ENCODE assay signal across 10 cellular contexts in the genomic region with DNA sequence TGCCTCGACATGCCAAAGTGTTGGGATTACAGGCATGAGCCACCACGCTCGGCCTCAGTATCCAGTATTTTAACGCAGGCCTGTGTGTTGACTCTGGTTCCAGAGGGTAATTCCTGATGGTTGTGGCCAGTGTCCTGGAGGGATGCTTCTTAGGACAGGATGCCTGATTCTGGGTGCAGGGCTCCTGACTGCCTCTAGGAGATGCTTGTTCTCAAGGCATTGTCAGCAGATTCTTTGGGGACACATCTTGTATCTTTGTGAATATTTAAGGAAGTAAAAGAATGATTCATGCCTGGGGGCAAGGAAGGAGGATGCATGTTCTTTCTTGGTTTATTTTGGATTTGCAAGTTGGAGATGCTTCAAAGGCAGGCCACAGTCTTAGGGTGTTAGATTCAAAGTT. TPM values are rescaled to one million over a fixed set of nuclear protein-coding genes. Genes with fewer than 3 reads are reported as not detected.
DNase-seq lines count a peak whose midpoint lies in the region; ATAC-seq, FAIRE-seq and TF ChIP-seq lines count a peak whose summit lies in the region.
"Had no signal": no experiment of that assay in that cellular context is flagged by ENCODE, and none has a peak within 500 bp of the region (broad histone marks: within the 10 kb centered on the region; RNA-seq: fewer than 3 reads in every experiment).

No MANE protein-coding gene starts in this region.

- intact Hi-C loops in IMR-90 (cut with micrococcal nuclease): no loop called here
- intact Hi-C loops in naive thymus-derived CD4-positive, alpha-beta T cell (cut with micrococcal nuclease): loop anchor here in 1 of 2 donors (5.0 kb wide), 2 partner anchors 132 to 988 kb away; partner anchors contain the start of genes DAGLB and MIOS

- H3K23ac ChIP-seq in IMR-90 (ENCODE audit: low read depth, low read length): no peak overlapping the region

- DNase-seq in DMS53 (lab: John Stamatoyannopoulos, UW) (peak; percentile 22), DMS53 treated with DMSO at 0.1 percent for 48 hours (lab: John Stamatoyannopoulos, UW; ENCODE audit: unreplicated experiment) (no peak), IMR-90 (peak; percentile 42), frontal cortex (ENCODE audit: low spot score in 2 of 2) (no peak), H4 (ENCODE audit: low spot score) (no peak)
- no peak for DNase-seq in activated naive CD8-positive, alpha-beta T cell treated with anti-CD3 and anti-CD28 coated beads, Interleukin-2, amount 10 ng/mL, durations not matched to agents 7 days and 5 days
- no peak for DNase-seq in naive thymus-derived CD4-positive, alpha-beta T cell
- DNase-seq: 8988T, spleen had no signal

- no peaks in the 10 kb centered on the region for H3K9me3 Mint-ChIP-seq in activated naive CD8-positive, alpha-beta T cell treated with anti-CD3 and anti-CD28 coated beads, Interleukin-2, amount 10 ng/mL, durations not matched to agents 7 days and 5 days
- H3K9me3 Mint-ChIP-seq in naive thymus-derived CD4-positive, alpha-beta T cell: no peaks in the 10 kb centered on the region

- no peak overlapping the region for H2BK15ac ChIP-seq in IMR-90 (ENCODE audit: low read depth, low read length)

- CTCF ChIA-PET in IMR-90 (lab: Yijun Ruan, JAX): no interaction called here
- CTCF ChIA-PET in naive thymus-derived CD4-positive, alpha-beta T cell (lab: Charles Lee): no interaction called here

- peak overlapping the region; percentile 88 for H3K4me3 Mint-ChIP-seq in activated naive CD8-positive, alpha-beta T cell treated with anti-CD3 and anti-CD28 coated beads, Interleukin-2, amount 10 ng/mL, durations not matched to agents 7 days and 5 days
- H3K4me3 Mint-ChIP-seq in naive thymus-derived CD4-positive, alpha-beta T cell: peak overlapping the region in 7 of 10 donors; percentile 12 to 91 (median 45)

- H3K27me3 ChIP-seq in IMR-90 (ENCODE audit: control insufficient read depth, insufficient read depth, low read length): no peaks in the 10 kb centered on the region
- H3K27me3 ChIP-seq in naive thymus-derived CD4-positive, alpha-beta T cell (ENCODE audit: control insufficient read depth in 2 of 2, insufficient read depth in 2 of 2, low read length in 2 of 2): no peaks in the 10 kb centered on the region
- H3K27me3 ChIP-seq: spleen had no signal

- no peak overlapping the region for H3K27ac ChIP-seq in IMR-90 (ENCODE audit: insufficient read depth, low read length)
- no peak overlapping the region for H3K27ac ChIP-seq in naive thymus-derived CD4-positive, alpha-beta T cell (ENCODE audit: low read depth, low read length)
- H3K27ac ChIP-seq: spleen had no signal

- H2AFZ ChIP-seq in IMR-90 (replicated peaks; ENCODE audit: low read length, poor library complexity): no peak overlapping the region

- ATAC-seq in IMR-90 (ENCODE audit: low read depth) (no peak), HG02884 (IDR thresholded peaks at IDR 0.05; ENCODE audit: unreplicated experiment) (no peak)
- ATAC-seq in activated naive CD8-positive, alpha-beta T cell treated with anti-CD3 and anti-CD28 coated beads, Interleukin-2, amount 10 ng/mL, durations not matched to agents 7 days and 5 days (ENCODE audit: low read depth): no peak
- no peak for ATAC-seq in naive thymus-derived CD4-positive, alpha-beta T cell

- POLR2A ChIA-PET in IMR-90 (lab: Charles Lee; ENCODE audit: unreplicated experiment): no interaction called here
- POLR2A ChIA-PET in activated naive CD8-positive, alpha-beta T cell treated with anti-CD3 and anti-CD28 coated beads, Interleukin-2, amount 10 ng/mL, durations not matched to agents 7 days and 5 days (lab: Charles Lee): no interaction called here
- POLR2A ChIA-PET in naive thymus-derived CD4-positive, alpha-beta T cell (lab: Charles Lee): interaction anchor here (1.5 kb wide), 1 partner anchor 10 kb away, joined by 4 read pairs; the partner anchor contains the start of gene INTS15

- H2BK5ac ChIP-seq in IMR-90 (ENCODE audit: low read depth, low read length, poor library complexity, severe bottlenecking): no peak overlapping the region

- H3K14ac ChIP-seq in IMR-90 (replicated peaks; ENCODE audit: low read depth, low read length): no peak overlapping the region

- no peak for TF ChIP-seq POLR2A in IMR-90 (IDR thresholded peaks at IDR 0.05; ENCODE audit: low read depth, low read length)

- no peak overlapping the region for H2AK9ac ChIP-seq in IMR-90 (replicated peaks; ENCODE audit: low read depth, low read length, poor library complexity)

- peaks cover 27% of the 10 kb centered on the region for H3K4me1 Mint-ChIP-seq in activated naive CD8-positive, alpha-beta T cell treated with anti-CD3 and anti-CD28 coated beads, Interleukin-2, amount 10 ng/mL, durations not matched to agents 7 days and 5 days
- peaks cover 0 to 29% (median 16%) of the 10 kb centered on the region in 7 donors for H3K4me1 Mint-ChIP-seq in naive thymus-derived CD4-positive, alpha-beta T cell

- no peak overlapping the region for H3K18ac ChIP-seq in IMR-90 (ENCODE audit: low read depth, low read length)

- WGBS in IMR-90 (ENCODE audit: extremely low coverage in 2 of 2, insufficient read length in 1 of 2), 2 experiments: 90% methylated on average over 2 of the region's 4 CpGs; no CpG with 5 or more reads in 1 of the 2 experiments

- peak; percentile 24; the same call in 1 of the 2 replicates for TF ChIP-seq CTCF in IMR-90 (conservative IDR thresholded peaks at IDR 0.05; ENCODE audit: low read depth, low read length)

- no peak overlapping the region for H3K4ac ChIP-seq in IMR-90 (ENCODE audit: low read depth, low read length)

- peaks cover 27% of the 10 kb centered on the region for H3K36me3 Mint-ChIP-seq in activated naive CD8-positive, alpha-beta T cell treated with anti-CD3 and anti-CD28 coated beads, Interleukin-2, amount 10 ng/mL, durations not matched to agents 7 days and 5 days
- peaks cover 0 to 31% (median 10%) of the 10 kb centered on the region in 5 donors for H3K36me3 Mint-ChIP-seq in naive thymus-derived CD4-positive, alpha-beta T cell

- peaks cover 4% of the 10 kb centered on the region for H3K9me1 ChIP-seq in IMR-90 (ENCODE audit: insufficient read depth, low read length)

- in situ Hi-C loops in IMR-90 (cut with MboI; ENCODE audit: low sequenced_read_pairs): no loop called here

- H4K5ac ChIP-seq in IMR-90 (ENCODE audit: low read depth, low read length): no peak overlapping the region

- peaks cover 25% of the 10 kb centered on the region for H3K36me3 ChIP-seq in IMR-90 (ENCODE audit: control insufficient read depth, insufficient read depth, low read length)
- peaks cover 0 to 39% (median 11%) of the 10 kb centered on the region in 3 experiments for H3K36me3 ChIP-seq in naive thymus-derived CD4-positive, alpha-beta T cell (ENCODE audit: control insufficient read depth in 2 of 3, insufficient read depth in 3 of 3, low read length in 3 of 3)

- dilution Hi-C loops in IMR-90 (cut with HindIII; ENCODE audit: low sequenced_read_pairs, unreplicated experiment): no loop called here

- BruUV-seq in IMR-90 (replicated peaks; lab: Mats Ljungman, UMichigan): no TSS peak

- no peak for TF ChIP-seq RAD21 in IMR-90 (IDR thresholded peaks at IDR 0.05; ENCODE audit: low read length)

- no peak overlapping the region for H2BK20ac ChIP-seq in IMR-90 (ENCODE audit: low read depth, low read length)

- H3K4me1 ChIP-seq in IMR-90 (ENCODE audit: control insufficient read depth, insufficient read depth, low read length): peaks cover 6% of the 10 kb centered on the region
- H3K4me1 ChIP-seq in naive thymus-derived CD4-positive, alpha-beta T cell (ENCODE audit: control insufficient read depth in 2 of 2, insufficient read depth in 2 of 2, low read length in 2 of 2): no peaks in the 10 kb centered on the region

- H3K27me3 Mint-ChIP-seq in activated naive CD8-positive, alpha-beta T cell treated with anti-CD3 and anti-CD28 coated beads, Interleukin-2, amount 10 ng/mL, durations not matched to agents 7 days and 5 days: no peaks in the 10 kb centered on the region
- H3K27me3 Mint-ChIP-seq in naive thymus-derived CD4-positive, alpha-beta T cell: no peaks in the 10 kb centered on the region

- H4K91ac ChIP-seq in IMR-90 (ENCODE audit: insufficient read depth, low read depth, low read length): no peak overlapping the region

- H3K9me3 ChIP-seq in IMR-90 (ENCODE audit: control insufficient read depth, insufficient read depth, low read length): no peaks in the 10 kb centered on the region
- H3K9me3 ChIP-seq in naive thymus-derived CD4-positive, alpha-beta T cell (ENCODE audit: control insufficient read depth in 2 of 3, low read length in 3 of 3): no peaks in the 10 kb centered on the region
- H3K9me3 ChIP-seq: spleen had no signal

- no peak overlapping the region for H3K56ac ChIP-seq in IMR-90 (ENCODE audit: extremely low read depth, insufficient read depth, low read length)

- no peak overlapping the region; the same call in 1 of the 2 replicates for H2AK5ac ChIP-seq in IMR-90 (ENCODE audit: low read depth, low read length)

- no peak overlapping the region for H4K8ac ChIP-seq in IMR-90 (ENCODE audit: low read depth in 2 of 2, low read length in 2 of 2)

- H3K27ac Mint-ChIP-seq in activated naive CD8-positive, alpha-beta T cell treated with anti-CD3 and anti-CD28 coated beads, Interleukin-2, amount 10 ng/mL, durations not matched to agents 7 days and 5 days: peak overlapping the region; percentile 12
- H3K27ac Mint-ChIP-seq in naive thymus-derived CD4-positive, alpha-beta T cell: peak overlapping the region in 6 of 9 donors; percentile 32 to 93 (median 74)

- H3K79me1 ChIP-seq in IMR-90 (ENCODE audit: low read depth in 1 of 2, low read length in 2 of 2): peaks cover 0 to 19% of the 10 kb centered on the region in 2 experiments; a peak in 3 of 4 replicates

- no peaks in the 10 kb centered on the region for H4K20me1 ChIP-seq in IMR-90 (ENCODE audit: insufficient read depth, low read length)

- no peak overlapping the region for H3K4me2 ChIP-seq in IMR-90 (ENCODE audit: low read depth, low read length)

- no peak overlapping the region for H3K4me3 ChIP-seq in IMR-90 (ENCODE audit: insufficient read depth, low read depth, low read length)
- no peak overlapping the region for H3K4me3 ChIP-seq in naive thymus-derived CD4-positive, alpha-beta T cell (ENCODE audit: low read length)
- H3K4me3 ChIP-seq: spleen had no signal

- no peak overlapping the region for H3K9ac ChIP-seq in IMR-90 (ENCODE audit: low read depth, low read length)

- FAIRE-seq in frontal cortex (lab: Jason Lieb, UNC): no peak

- no peak overlapping the region for H2BK120ac ChIP-seq in IMR-90 (ENCODE audit: low read depth, low read length)

RNA-seq across cellular contexts. Expression of gene ZDHHC4, which starts 2.2 kb away (rescaled TPM):
- total RNA-seq in IMR-90 (2012; rRNA removed) (40.0 and 58.3 TPM in 2 replicates), frontal cortex (52.2 TPM)
- polyA plus RNA-seq in IMR-90 (2012; rRNA removed): 42.4 and 43.9 TPM in 2 replicates
- polyA plus RNA-seq in IMR-90 (2012; cell fraction: cytosol; rRNA removed): 44.3 and 54.2 TPM in 2 replicates
- 21.2 and 39.8 TPM in 2 replicates for polyA plus RNA-seq in IMR-90 (2012; cell fraction: nucleus; rRNA removed; ENCODE audit: low replicate concordance)
- total RNA-seq in activated naive CD8-positive, alpha-beta T cell treated with anti-CD3 and anti-CD28 coated beads, Interleukin-2, amount 10 ng/mL, durations not matched to agents 7 days and 5 days: 10 to 100 TPM; 38.2 to 44.6 TPM
- total RNA-seq in naive thymus-derived CD4-positive, alpha-beta T cell: 10 to 100 TPM; 25.2 to 42.2 (median 31.8) TPM
- polyA plus RNA-seq in naive thymus-derived CD4-positive, alpha-beta T cell: 10 to 100 TPM; 65.9 to 82.1 TPM
- 160 and 170 TPM in 2 replicates for total RNA-seq in H4 (2014; rRNA removed; shearing (Covaris generic))

RNA-seq across cellular contexts. Expression of gene INTS15, which starts 10.4 kb away (rescaled TPM):
- total RNA-seq in IMR-90 (2012; rRNA removed): 6.1 and 7.0 TPM in 2 replicates
- 20.4 and 20.8 TPM in 2 replicates for polyA plus RNA-seq in IMR-90 (2012; rRNA removed)
- polyA plus RNA-seq in IMR-90 (2012; cell fraction: cytosol; rRNA removed): 15.0 and 24.5 TPM in 2 replicates
- 18.9 and 24.4 TPM in 2 replicates for polyA plus RNA-seq in IMR-90 (2012; cell fraction: nucleus; rRNA removed; ENCODE audit: low replicate concordance)
- 10 to 100 TPM; 42.8 to 47.3 TPM for total RNA-seq in activated naive CD8-positive, alpha-beta T cell treated with anti-CD3 and anti-CD28 coated beads, Interleukin-2, amount 10 ng/mL, durations not matched to agents 7 days and 5 days
- 10 to 100 TPM; 39.9 to 69.1 (median 56.5) TPM for total RNA-seq in naive thymus-derived CD4-positive, alpha-beta T cell
- 10 to 100 TPM; 29.7 to 51.8 TPM for polyA plus RNA-seq in naive thymus-derived CD4-positive, alpha-beta T cell
- 22.4 TPM for total RNA-seq in frontal cortex
- 38.6 and 44.2 TPM in 2 replicates for total RNA-seq in H4 (2014; rRNA removed; shearing (Covaris generic))

RNA-seq across cellular contexts. Expression of gene GRID2IP, which starts 28.2 kb away (rescaled TPM):
- total RNA-seq in IMR-90 (2012; rRNA removed): not detected in 2 replicates
- not detected in 2 replicates for polyA plus RNA-seq in IMR-90 (2012; rRNA removed)
- not detected in 2 replicates for polyA plus RNA-seq in IMR-90 (2012; cell fraction: cytosol; rRNA removed)
- 0.02 and 0.05 TPM in 2 replicates for polyA plus RNA-seq in IMR-90 (2012; cell fraction: nucleus; rRNA removed; ENCODE audit: low replicate concordance)
- under 1 TPM; 0.28 to 0.53 TPM for total RNA-seq in activated naive CD8-positive, alpha-beta T cell treated with anti-CD3 and anti-CD28 coated beads, Interleukin-2, amount 10 ng/mL, durations not matched to agents 7 days and 5 days
- 1 to 10 TPM in 2 of 5 experiments, under 1 TPM in 2, not detected in 1; 0.24 to 1.5 (median 1.1) TPM for total RNA-seq in naive thymus-derived CD4-positive, alpha-beta T cell
- not detected for polyA plus RNA-seq in naive thymus-derived CD4-positive, alpha-beta T cell
- total RNA-seq in frontal cortex: 0.41 TPM
- total RNA-seq in H4 (2014; rRNA removed; shearing (Covaris generic)): not detected in 2 replicates

RNA-seq across cellular contexts. Expression of gene ZNF853, which starts 36.0 kb away (rescaled TPM):
- total RNA-seq in IMR-90 (2012; rRNA removed) (3.3 and 3.4 TPM in 2 replicates), frontal cortex (23.6 TPM)
- 3.4 TPM in 2 replicates for polyA plus RNA-seq in IMR-90 (2012; rRNA removed)
- polyA plus RNA-seq in IMR-90 (2012; cell fraction: cytosol; rRNA removed): 2.0 and 5.4 TPM in 2 replicates
- polyA plus RNA-seq in IMR-90 (2012; cell fraction: nucleus; rRNA removed; ENCODE audit: low replicate concordance): 2.0 and 2.5 TPM in 2 replicates
- 1 to 10 TPM; 4.7 to 4.9 TPM for total RNA-seq in activated naive CD8-positive, alpha-beta T cell treated with anti-CD3 and anti-CD28 coated beads, Interleukin-2, amount 10 ng/mL, durations not matched to agents 7 days and 5 days
- 1 to 10 TPM in 4 of 5 experiments, under 1 TPM in 1; 0.15 to 5.3 (median 3.8) TPM for total RNA-seq in naive thymus-derived CD4-positive, alpha-beta T cell
- 1 to 10 TPM in 1 of 2 donors, under 1 TPM in 1; 0.50 to 2.9 TPM for polyA plus RNA-seq in naive thymus-derived CD4-positive, alpha-beta T cell
- 2.8 and 3.7 TPM in 2 replicates for total RNA-seq in H4 (2014; rRNA removed; shearing (Covaris generic))

RNA-seq across cellular contexts. Expression of gene ZNF316, which starts 57.7 kb away (rescaled TPM):
- total RNA-seq in IMR-90 (2012; rRNA removed) (3.2 and 6.1 TPM in 2 replicates), frontal cortex (15.5 TPM)
- 7.2 and 8.8 TPM in 2 replicates for polyA plus RNA-seq in IMR-90 (2012; rRNA removed)
- polyA plus RNA-seq in IMR-90 (2012; cell fraction: cytosol; rRNA removed): 4.3 and 7.0 TPM in 2 replicates
- 37.8 and 74.7 TPM in 2 replicates for polyA plus RNA-seq in IMR-90 (2012; cell fraction: nucleus; rRNA removed; ENCODE audit: low replicate concordance)
- 10 to 100 TPM; 42.6 to 43.7 TPM for total RNA-seq in activated naive CD8-positive, alpha-beta T cell treated with anti-CD3 and anti-CD28 coated beads, Interleukin-2, amount 10 ng/mL, durations not matched to agents 7 days and 5 days
- 10 to 100 TPM; 24.5 to 71.6 (median 55.4) TPM for total RNA-seq in naive thymus-derived CD4-positive, alpha-beta T cell
- 1 to 10 TPM in 1 of 2 donors, under 1 TPM in 1; 0.66 to 4.4 TPM for polyA plus RNA-seq in naive thymus-derived CD4-positive, alpha-beta T cell
- total RNA-seq in H4 (2014; rRNA removed; shearing (Covaris generic)): 5.1 and 7.9 TPM in 2 replicates

Comparison
In these comparisons a context has a peak if more than half of its experiments do, and no peak if none do; other contexts are left out.
1. DNase-seq: peak in DMS53 (single experiment) and IMR-90 (single experiment); none in DMS53 treated with DMSO at 0.1 percent for 48 hours (single experiment), activated naive CD8-positive, alpha-beta T cell treated with anti-CD3 and anti-CD28 coated beads, Interleukin-2, amount 10 ng/mL, durations not matched to agents 7 days and 5 days (single experiment), naive thymus-derived CD4-positive, alpha-beta T cell (0 of 9), frontal cortex (0 of 2) and H4 (single experiment).